In genomic region chr3:190127797-190128196, GRCh38 we compare ENCODE assay signal across 30 cellular contexts. TPM values are rescaled to one million over a fixed set of nuclear protein-coding genes. Genes with fewer than 3 reads are reported as not detected.
"Had no signal": no experiment of that assay in that cellular context is flagged by ENCODE, and none has a peak within 500 bp of the region (broad histone marks: within the 10 kb centered on the region; RNA-seq: fewer than 3 reads in every experiment).

No MANE protein-coding gene starts in this region.

- DNase-seq: activated CD4-positive, alpha-beta T cell treated with anti-CD3 and anti-CD28 coated beads, Interleukin-2, amount 10 ng/mL, durations not matched to agents 7 days and 5 days; activated CD4-positive, alpha-beta T cell treated with anti-CD3 and anti-CD28 coated beads, Interleukin-2, amount 50 U/mL, for 48 hours; activated CD8-positive, alpha-beta memory T cell treated with anti-CD3 and anti-CD28 coated beads, Interleukin-2, amount 50 U/mL, for 4 hours; activated CD8-positive, alpha-beta T cell treated with anti-CD3 and anti-CD28 coated beads, Interleukin-2, amount 10 ng/mL, durations not matched to agents 7 days and 5 days; activated gamma-delta T cell treated with Interleukin-2 at 50 U/mL for 16 hours; activated naive CD4-positive, alpha-beta T cell treated with anti-CD3 and anti-CD28 coated beads for 36 hours; activated T-cell treated with anti-CD3 and anti-CD28 coated beads for 4 hours; activated T-cell treated with anti-CD3 and anti-CD28 coated beads, Interleukin-2, amount 50 U/mL, for 4 hours; adrenal gland; body of pancreas; MM.1S; MV-4-11; NCI-H1092; NCI-H1436 treated with DMSO at 0.1 percent for 48 hours; NCI-H1694 treated with DMSO at 0.1 percent for 48 hours; NCI-H2029; NCI-H345; NCI-H524 treated with DMSO at 0.1 percent for 48 hours; SHP77; SJCRH30; T1000 had no signal

- H3K4me1 Mint-ChIP-seq: activated CD4-positive, alpha-beta T cell treated with anti-CD3 and anti-CD28 coated beads, Interleukin-2, amount 10 ng/mL, durations not matched to agents 7 days and 5 days had no signal

- H3K4me3 ChIP-seq: adrenal gland, body of pancreas, breast epithelium, SJCRH30, SK-N-MC had no signal

- H3K9me3 Mint-ChIP-seq: activated CD4-positive, alpha-beta T cell treated with anti-CD3 and anti-CD28 coated beads, Interleukin-2, amount 10 ng/mL, durations not matched to agents 7 days and 5 days; activated naive CD4-positive, alpha-beta T cell treated with anti-CD3 and anti-CD28 coated beads for 36 hours; activated naive CD4-positive, alpha-beta T cell treated with anti-CD3 and anti-CD28 coated beads, Interleukin-2, amount 50 U/mL, for 72 hours; activated T-cell treated with anti-CD3 and anti-CD28 coated beads, Interleukin-2, amount 50 U/mL, for 4 hours; activated T-helper 1 cell treated with anti-CD3 and anti-CD28 coated beads, Interleukin-12 subunit alpha, Interleukin-12 subunit beta, Interleukin-2, Interleukin-4 antibody, amounts not matched to agents 30 ng/mL and 10 ng/mL and 1 ng/mL, durations not matched to agents 14 hours and 24 hours and 36 hours had no signal

- H3K9me3 ChIP-seq: adrenal gland, body of pancreas, breast epithelium, SJCRH30 had no signal

- H3K36me3 ChIP-seq: adrenal gland, breast epithelium, SJCRH30 had no signal

- H3K27ac ChIP-seq: adrenal gland, body of pancreas, breast epithelium, KMS-11, SJCRH30, SK-N-MC had no signal

- H3K4me1 ChIP-seq: breast epithelium, SJCRH30 had no signal

- H3K27me3 ChIP-seq: adrenal gland, body of pancreas, breast epithelium, SJCRH30 had no signal

- H3K4me3 Mint-ChIP-seq: activated CD4-positive, alpha-beta T cell treated with anti-CD3 and anti-CD28 coated beads, Interleukin-2, amount 10 ng/mL, durations not matched to agents 7 days and 5 days; activated CD8-positive, alpha-beta T cell treated with anti-CD3 and anti-CD28 coated beads, Interleukin-2, amount 10 ng/mL, durations not matched to agents 7 days and 5 days; activated naive CD4-positive, alpha-beta T cell treated with anti-CD3 and anti-CD28 coated beads for 36 hours; activated T-cell treated with anti-CD3 and anti-CD28 coated beads, Interleukin-2, amount 50 U/mL, for 4 hours; activated T-helper 1 cell treated with anti-CD3 and anti-CD28 coated beads, Interleukin-12 subunit alpha, Interleukin-12 subunit beta, Interleukin-2, Interleukin-4 antibody, amounts not matched to agents 30 ng/mL and 10 ng/mL and 1 ng/mL, durations not matched to agents 14 hours and 24 hours and 36 hours had no signal

- H3K27ac Mint-ChIP-seq: activated CD4-positive, alpha-beta T cell treated with anti-CD3 and anti-CD28 coated beads, Interleukin-2, amount 10 ng/mL, durations not matched to agents 7 days and 5 days; activated CD8-positive, alpha-beta T cell treated with anti-CD3 and anti-CD28 coated beads, Interleukin-2, amount 10 ng/mL, durations not matched to agents 7 days and 5 days; activated naive CD4-positive, alpha-beta T cell treated with anti-CD3 and anti-CD28 coated beads for 36 hours; activated naive CD4-positive, alpha-beta T cell treated with anti-CD3 and anti-CD28 coated beads, Interleukin-2, amount 50 U/mL, for 72 hours; activated T-helper 1 cell treated with anti-CD3 and anti-CD28 coated beads, Interleukin-12 subunit alpha, Interleukin-12 subunit beta, Interleukin-2, Interleukin-4 antibody, amounts not matched to agents 30 ng/mL and 10 ng/mL and 1 ng/mL, durations not matched to agents 14 hours and 24 hours and 36 hours had no signal

- H3K36me3 Mint-ChIP-seq: activated naive CD4-positive, alpha-beta T cell treated with anti-CD3 and anti-CD28 coated beads, Interleukin-2, amount 50 U/mL, for 72 hours had no signal

- FAIRE-seq: astrocyte, TTC549 had no signal

RNA-seq across cellular contexts. Expression of gene P3H2, which starts 7.1 kb away (rescaled TPM):
- total RNA-seq: activated CD4-positive, alpha-beta T cell treated with anti-CD3 and anti-CD28 coated beads, Interleukin-2, amount 10 ng/mL, durations not matched to agents 7 days and 5 days; activated CD8-positive, alpha-beta T cell treated with anti-CD3 and anti-CD28 coated beads, Interleukin-2, amount 10 ng/mL, durations not matched to agents 7 days and 5 days; activated naive CD4-positive, alpha-beta T cell treated with anti-CD3 and anti-CD28 coated beads for 36 hours; activated naive CD4-positive, alpha-beta T cell treated with anti-CD3 and anti-CD28 coated beads, Interleukin-2, amount 50 U/mL, for 72 hours; activated T-helper 1 cell treated with anti-CD3 and anti-CD28 coated beads, Interleukin-12 subunit alpha, Interleukin-12 subunit beta, Interleukin-2, Interleukin-4 antibody, amounts not matched to agents 30 ng/mL and 10 ng/mL and 1 ng/mL, durations not matched to agents 14 hours and 24 hours and 36 hours; T-helper 1 cell treated with Interleukin-12 subunit alpha and Interleukin-12 subunit beta and Interleukin-4 antibody, amounts not matched to agents 30 ng/mL and 1 ng/mL, for 36 hours; T-helper 2 cell treated with Interferon-gamma antibody and Interleukin-4, amounts not matched to agents 100 ng/mL and 5 ng/mL, for 36 hours had no signal
